ENCODE assay signal across 29 cellular contexts in the genomic region with DNA sequence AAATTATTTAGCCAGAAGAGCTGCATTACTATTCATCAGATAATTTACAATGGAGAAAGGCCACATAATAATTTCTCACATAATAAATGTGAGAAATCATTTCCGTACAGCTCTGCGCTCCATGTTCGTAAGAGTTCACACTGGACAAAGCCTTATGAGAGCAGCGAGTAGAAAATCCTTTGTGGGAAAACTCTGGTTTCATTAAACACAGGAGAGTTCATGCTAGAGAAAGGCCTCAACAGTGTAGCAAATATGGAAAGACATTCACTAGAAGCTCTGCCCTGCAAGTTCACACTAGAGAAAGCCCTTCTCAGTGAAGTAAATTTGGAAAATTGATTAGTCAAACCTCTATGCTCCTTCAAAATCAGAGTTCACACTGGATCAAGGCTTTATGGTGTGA.
"Had no signal": no experiment of that assay in that cellular context is flagged by ENCODE, and none has a peak within 500 bp of the region (broad histone marks: within the 10 kb centered on the region; RNA-seq: fewer than 3 reads in every experiment).

No MANE protein-coding gene starts in this region.

- H3K27ac ChIP-seq: brain microvascular endothelial cell, epithelial cell of prostate, esophagus squamous epithelium, gastroesophageal sphincter had no signal

- ATAC-seq: activated CD4-positive, alpha-beta T cell treated with anti-CD3 and anti-CD28 coated beads for 36 hours; activated CD8-positive, alpha-beta memory T cell treated with anti-CD3 and anti-CD28 coated beads, Interleukin-2, amount 10 ng/mL, durations not matched to agents 7 days and 5 days; activated CD8-positive, alpha-beta T cell treated with anti-CD3 and anti-CD28 coated beads, Interleukin-2, amount 10 ng/mL, durations not matched to agents 7 days and 5 days; activated T-helper 17 cell treated with anti-CD3 and anti-CD28 coated beads, Interleukin-2, amount 50 U/mL, for 72 hours; gastroesophageal sphincter had no signal

- DNase-seq: activated CD4-positive, alpha-beta memory T cell treated with anti-CD3 and anti-CD28 coated beads for 36 hours; activated CD4-positive, alpha-beta T cell treated with anti-CD3 and anti-CD28 coated beads for 36 hours; activated CD4-positive, alpha-beta T cell treated with anti-CD3 and anti-CD28 coated beads, Interleukin-2, amount 10 ng/mL, durations not matched to agents 24 days and 14 days; activated CD4-positive, CD25-positive, alpha-beta regulatory T cell; activated CD4-positive, CD25-positive, alpha-beta regulatory T cell treated with anti-CD3 and anti-CD28 coated beads, Interleukin-2, amount 50 U/mL, for 72 hours; activated CD8-positive, alpha-beta memory T cell treated with anti-CD3 and anti-CD28 coated beads, Interleukin-2, amount 10 ng/mL, durations not matched to agents 7 days and 5 days; activated CD8-positive, alpha-beta memory T cell treated with anti-CD3 and anti-CD28 coated beads, Interleukin-2, amount 50 U/mL, for 4 hours; activated CD8-positive, alpha-beta T cell treated with anti-CD3 and anti-CD28 coated beads, Interleukin-2, amount 10 ng/mL, durations not matched to agents 7 days and 5 days; activated effector memory CD4-positive, alpha-beta T cell treated with Interleukin-2 at 50 U/mL for 16 hours; activated gamma-delta T cell treated with Interleukin-2 at 50 U/mL for 16 hours; activated naive CD4-positive, alpha-beta T cell treated with anti-CD3 and anti-CD28 coated beads, Interleukin-2, amount 50 U/mL, for 16 hours; activated naive CD4-positive, alpha-beta T cell treated with Interleukin-2 at 50 U/mL for 16 hours; activated T-cell treated with anti-CD3 and anti-CD28 coated beads, Interleukin-2, amount 50 U/mL, for 1 hour; amniotic stem cell; anterior cingulate cortex; brain microvascular endothelial cell; effector CD8-positive, alpha-beta T cell; esophagus squamous epithelium; foreskin melanocyte; head of caudate nucleus; T-helper 2 cell had no signal

- H3K27me3 ChIP-seq: brain microvascular endothelial cell, esophagus squamous epithelium, gastroesophageal sphincter had no signal

- H3K27ac Mint-ChIP-seq: activated CD4-positive, alpha-beta memory T cell treated with anti-CD3 and anti-CD28 coated beads for 36 hours; activated CD4-positive, alpha-beta T cell treated with anti-CD3 and anti-CD28 coated beads for 36 hours; activated CD4-positive, alpha-beta T cell treated with anti-CD3 and anti-CD28 coated beads, Interleukin-2, amount 10 ng/mL, durations not matched to agents 24 days and 14 days; activated CD8-positive, alpha-beta memory T cell treated with anti-CD3 and anti-CD28 coated beads, Interleukin-2, amount 10 ng/mL, durations not matched to agents 7 days and 5 days; activated CD8-positive, alpha-beta T cell treated with anti-CD3 and anti-CD28 coated beads, Interleukin-2, amount 10 ng/mL, durations not matched to agents 7 days and 5 days; activated naive CD8-positive, alpha-beta T cell; activated T-helper 17 cell treated with anti-CD3 and anti-CD28 coated beads, Interleukin-2, amount 50 U/mL, for 72 hours had no signal

- H3K4me3 Mint-ChIP-seq: activated CD4-positive, alpha-beta memory T cell treated with anti-CD3 and anti-CD28 coated beads for 36 hours; activated CD4-positive, alpha-beta T cell treated with anti-CD3 and anti-CD28 coated beads for 36 hours; activated CD4-positive, alpha-beta T cell treated with anti-CD3 and anti-CD28 coated beads, Interleukin-2, amount 10 ng/mL, durations not matched to agents 24 days and 14 days; activated CD8-positive, alpha-beta memory T cell treated with anti-CD3 and anti-CD28 coated beads, Interleukin-2, amount 10 ng/mL, durations not matched to agents 7 days and 5 days; activated CD8-positive, alpha-beta T cell treated with anti-CD3 and anti-CD28 coated beads, Interleukin-2, amount 10 ng/mL, durations not matched to agents 7 days and 5 days; activated naive CD8-positive, alpha-beta T cell; activated T-helper 17 cell treated with anti-CD3 and anti-CD28 coated beads, Interleukin-2, amount 50 U/mL, for 72 hours; central memory CD8-positive, alpha-beta T cell had no signal

- H3K4me3 ChIP-seq: esophagus squamous epithelium, gastroesophageal sphincter had no signal

- H3K27me3 Mint-ChIP-seq: activated CD4-positive, alpha-beta memory T cell treated with anti-CD3 and anti-CD28 coated beads for 36 hours; activated CD4-positive, alpha-beta T cell treated with anti-CD3 and anti-CD28 coated beads for 36 hours; activated CD4-positive, alpha-beta T cell treated with anti-CD3 and anti-CD28 coated beads, Interleukin-2, amount 10 ng/mL, durations not matched to agents 24 days and 14 days; activated CD8-positive, alpha-beta memory T cell treated with anti-CD3 and anti-CD28 coated beads, Interleukin-2, amount 10 ng/mL, durations not matched to agents 7 days and 5 days; activated naive CD8-positive, alpha-beta T cell; activated T-helper 17 cell treated with anti-CD3 and anti-CD28 coated beads, Interleukin-2, amount 50 U/mL, for 72 hours; central memory CD8-positive, alpha-beta T cell had no signal

- H3K4me1 ChIP-seq: esophagus squamous epithelium had no signal

- H3K4me1 Mint-ChIP-seq: activated CD4-positive, alpha-beta T cell treated with anti-CD3 and anti-CD28 coated beads for 36 hours; activated T-helper 17 cell treated with anti-CD3 and anti-CD28 coated beads, Interleukin-2, amount 50 U/mL, for 72 hours had no signal

- FAIRE-seq: astrocyte, endometrium, endothelial cell of umbilical vein had no signal
